In genomic region chr10:104085801-104086400, GRCh38 we compare ENCODE assay signal across 1 cellular context.
TF ChIP-seq lines count a peak whose summit lies in the region.

COL17A1 (minus strand) TSS chr10:104085880; CDS start chr10:104080673, 5,207 bp downstream.

TF ChIP-seq in H1, 55 proteins besides CTCF, POLR2A, EP300 and RAD21:
- TF ChIP-seq CREB1 (IDR thresholded peaks at IDR 0.05) = no peak
- no peak for TF ChIP-seq CTBP2 (IDR thresholded peaks at IDR 0.05; ENCODE audit: borderline replicate concordance, insufficient read depth, insufficient read length, low read length)
- TF ChIP-seq GTF2F1 (IDR thresholded peaks at IDR 0.05; ENCODE audit: borderline replicate concordance, low read depth, low read length) = no peak
- no peak for TF ChIP-seq TBP (IDR thresholded peaks at IDR 0.05; ENCODE audit: low read depth, low read length)
- no peak for TF ChIP-seq SP1 (IDR thresholded peaks at IDR 0.05; ENCODE audit: low read depth, low read length)
- no peak for TF ChIP-seq GABPA (IDR thresholded peaks at IDR 0.05; ENCODE audit: borderline replicate concordance, insufficient read depth, low read length)
- no peak for TF ChIP-seq RXRA (IDR thresholded peaks at IDR 0.05; ENCODE audit: insufficient read depth, low read depth, low read length)
- no peak for TF ChIP-seq NANOG (IDR thresholded peaks at IDR 0.05; ENCODE audit: insufficient read depth, low read depth, low read length, poor library complexity, severe bottlenecking)
- TF ChIP-seq RNF2 (IDR thresholded peaks at IDR 0.05; ENCODE audit: borderline replicate concordance, low read depth, low read length, missing control alignments, poor library complexity, severe bottlenecking) = no peak
- TF ChIP-seq USF2 (IDR thresholded peaks at IDR 0.05; ENCODE audit: low read length) = no peak
- no peak for TF ChIP-seq YY1 (IDR thresholded peaks at IDR 0.05; ENCODE audit: low read depth, low read length)
- no peak for TF ChIP-seq KDM1A (IDR thresholded peaks at IDR 0.05; ENCODE audit: borderline replicate concordance, low read length)
- TF ChIP-seq SAP30 (IDR thresholded peaks at IDR 0.05; ENCODE audit: insufficient read depth, insufficient replicate concordance, low read length) = no peak
- no peak for TF ChIP-seq TAF7 (optimal IDR thresholded peaks at IDR 0.05; ENCODE audit: borderline replicate concordance, low read depth, low read length)
- TF ChIP-seq EZH2 (IDR thresholded peaks at IDR 0.05; ENCODE audit: low read depth, low read length, severe bottlenecking) = no peak
- TF ChIP-seq, protein P1, sequence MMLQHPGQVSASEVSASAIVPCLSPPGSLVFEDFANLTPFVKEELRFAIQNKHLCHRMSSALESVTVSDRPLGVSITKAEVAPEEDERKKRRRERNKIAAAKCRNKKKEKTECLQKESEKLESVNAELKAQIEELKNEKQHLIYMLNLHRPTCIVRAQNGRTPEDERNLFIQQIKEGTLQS (IDR thresholded peaks at IDR 0.05; ENCODE audit: insufficient read depth, low read depth, low read length) = no peak
- TF ChIP-seq TEAD4 (IDR thresholded peaks at IDR 0.05; ENCODE audit: low read depth, low read length) = no peak
- TF ChIP-seq KDM4A (IDR thresholded peaks at IDR 0.05; ENCODE audit: low read depth, low read length, severe bottlenecking) = no peak
- no peak for TF ChIP-seq CHD2 (IDR thresholded peaks at IDR 0.05; ENCODE audit: low read length)
- no peak for TF ChIP-seq NRF1 (IDR thresholded peaks at IDR 0.05; ENCODE audit: low read depth, low read length)
